1 cellular context compared by ENCODE assay signal in the genomic region with DNA sequence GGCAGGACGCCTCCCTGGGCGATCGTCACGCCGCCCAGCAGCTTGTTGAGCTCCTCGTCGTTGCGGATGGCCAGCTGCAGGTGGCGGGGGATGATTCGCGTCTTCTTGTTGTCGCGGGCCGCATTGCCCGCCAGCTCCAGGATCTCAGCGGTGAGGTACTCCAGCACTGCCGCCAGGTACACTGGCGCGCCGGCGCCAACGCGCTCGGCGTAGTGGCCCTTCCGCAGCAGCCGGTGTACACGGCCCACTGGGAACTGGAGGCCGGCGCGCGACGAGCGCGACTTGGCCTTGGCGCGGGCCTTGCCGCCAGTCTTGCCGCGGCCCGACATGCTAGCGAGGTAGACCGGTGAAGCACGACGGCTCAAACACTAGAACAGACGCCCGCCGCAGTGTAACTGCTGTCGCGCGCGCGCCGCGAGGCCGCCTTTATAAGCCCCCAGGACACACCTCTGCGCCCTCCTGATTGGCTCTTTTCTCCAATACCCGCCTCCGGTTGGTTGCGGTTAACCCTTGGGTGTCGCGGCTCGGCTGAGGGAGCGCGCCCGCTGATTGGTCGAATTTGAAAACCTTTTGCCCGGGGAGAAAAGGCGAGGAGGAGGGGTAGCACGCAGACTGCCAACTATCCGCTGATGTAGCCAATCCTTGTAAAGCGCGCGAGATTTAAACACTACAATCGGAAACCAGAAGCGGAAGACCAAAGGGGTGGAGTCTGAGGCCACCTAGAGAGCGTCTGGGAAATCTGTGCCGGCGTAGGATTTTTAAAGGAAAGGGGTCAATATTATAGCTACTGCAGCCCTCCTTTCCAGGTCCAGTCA.
TF ChIP-seq lines count a peak whose summit lies in the region.

No MANE protein-coding gene starts in this region.

TF ChIP-seq in K562, 482 proteins besides CTCF, POLR2A, EP300 and RAD21 (continued from another document and continues in another):
- TF ChIP-seq CEBPZ (IDR thresholded peaks at IDR 0.05; ENCODE audit: borderline replicate concordance, low read depth, low read length) (no peak), NR4A1 (CRISPR knock-in tag; IDR thresholded peaks at IDR 0.05) (peak; percentile 24; the same call in 1 of the 2 replicates), NR4A1 (tag; IDR thresholded peaks at IDR 0.05) (peak; percentile 58; the same call in 1 of the 2 replicates), GABPB2 (CRISPR knock-in tag; conservative IDR thresholded peaks at IDR 0.05) (no peak), SP1 (CRISPR knock-in tag; IDR thresholded peaks at IDR 0.05) (peak; percentile 99), ZNF217 (CRISPR knock-in tag; IDR thresholded peaks at IDR 0.05) (no peak), ZKSCAN1 (IDR thresholded peaks at IDR 0.05; ENCODE audit: low read depth, low read length) (no peak), ZNF778 (CRISPR knock-in tag; IDR thresholded peaks at IDR 0.05) (no peak), RAD51 (IDR thresholded peaks at IDR 0.05; ENCODE audit: borderline replicate concordance, low read depth) (no peak), HNRNPK (IDR thresholded peaks at IDR 0.05; ENCODE audit: low read depth, low read length, poor library complexity, severe bottlenecking) (no peak), BRD4 (IDR thresholded peaks at IDR 0.05) (no peak), SFPQ (IDR thresholded peaks at IDR 0.05; ENCODE audit: low read depth, low read length) (no peak), ELF1 (tag; IDR thresholded peaks at IDR 0.05) (peak; percentile 87), BACH1 (tag; IDR thresholded peaks at IDR 0.05) (no peak), FIP1L1 (IDR thresholded peaks at IDR 0.05; ENCODE audit: low read depth, low read length, poor library complexity, severe bottlenecking) (peak; percentile 100), ZSCAN29 (IDR thresholded peaks at IDR 0.05) (no peak), HLTF (IDR thresholded peaks at IDR 0.05) (no peak), RHOXF2B (CRISPR knock-in tag; conservative IDR thresholded peaks at IDR 0.05) (no peak; the same call in 1 of the 2 replicates), HMG20B (CRISPR knock-in tag; IDR thresholded peaks at IDR 0.05) (no peak), HES1 (IDR thresholded peaks at IDR 0.05; ENCODE audit: low read depth) (peak; percentile 51; the same call in 1 of the 2 replicates), SREBF1 (IDR thresholded peaks at IDR 0.05; ENCODE audit: borderline replicate concordance, low read depth, low read length) (no peak), L3MBTL2 (IDR thresholded peaks at IDR 0.05) (peak; percentile 81), NR2F6 (CRISPR knock-in tag; IDR thresholded peaks at IDR 0.05) (no peak), SIX5 (IDR thresholded peaks at IDR 0.05; ENCODE audit: borderline replicate concordance in 1 of 2, insufficient read depth in 1 of 2, low read depth in 1 of 2, low read length in 2 of 2) (no peak), HOMEZ (CRISPR knock-in tag; IDR thresholded peaks at IDR 0.05) (no peak), SMARCC2 (IDR thresholded peaks at IDR 0.05; ENCODE audit: low read depth) (no peak; the same call in 1 of the 2 replicates), HDAC2 (IDR thresholded peaks at IDR 0.05) (peak; percentile 75; the same call in 1 of the 2 replicates), TRIM24 (IDR thresholded peaks at IDR 0.05) (no peak), ILK (tag; IDR thresholded peaks at IDR 0.05; ENCODE audit: borderline replicate concordance, low read depth) (no peak), ZFPM2 (CRISPR knock-in tag; IDR thresholded peaks at IDR 0.05) (0 out of 2 replicates have a peak, but pooled peaks have one; percentile 60), TBP (optimal IDR thresholded peaks at IDR 0.05; ENCODE audit: low read depth, low read length) (no peak)
- TF ChIP-seq, protein P1, sequence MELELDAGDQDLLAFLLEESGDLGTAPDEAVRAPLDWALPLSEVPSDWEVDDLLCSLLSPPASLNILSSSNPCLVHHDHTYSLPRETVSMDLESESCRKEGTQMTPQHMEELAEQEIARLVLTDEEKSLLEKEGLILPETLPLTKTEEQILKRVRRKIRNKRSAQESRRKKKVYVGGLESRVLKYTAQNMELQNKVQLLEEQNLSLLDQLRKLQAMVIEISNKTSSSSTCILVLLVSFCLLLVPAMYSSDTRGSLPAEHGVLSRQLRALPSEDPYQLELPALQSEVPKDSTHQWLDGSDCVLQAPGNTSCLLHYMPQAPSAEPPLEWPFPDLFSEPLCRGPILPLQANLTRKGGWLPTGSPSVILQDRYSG (tag; conservative IDR thresholded peaks at IDR 0.05; ENCODE audit: low read depth), result no peak
- TF ChIP-seq, protein P2, sequence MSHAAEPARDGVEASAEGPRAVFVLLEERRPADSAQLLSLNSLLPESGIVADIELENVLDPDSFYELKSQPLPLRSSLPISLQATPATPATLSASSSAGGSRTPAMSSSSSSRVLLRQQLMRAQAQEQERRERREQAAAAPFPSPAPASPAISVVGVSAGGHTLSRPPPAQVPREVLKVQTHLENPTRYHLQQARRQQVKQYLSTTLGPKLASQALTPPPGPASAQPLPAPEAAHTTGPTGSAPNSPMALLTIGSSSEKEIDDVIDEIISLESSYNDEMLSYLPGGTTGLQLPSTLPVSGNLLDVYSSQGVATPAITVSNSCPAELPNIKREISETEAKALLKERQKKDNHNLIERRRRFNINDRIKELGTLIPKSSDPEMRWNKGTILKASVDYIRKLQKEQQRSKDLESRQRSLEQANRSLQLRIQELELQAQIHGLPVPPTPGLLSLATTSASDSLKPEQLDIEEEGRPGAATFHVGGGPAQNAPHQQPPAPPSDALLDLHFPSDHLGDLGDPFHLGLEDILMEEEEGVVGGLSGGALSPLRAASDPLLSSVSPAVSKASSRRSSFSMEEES (CRISPR knock-in tag; IDR thresholded peaks at IDR 0.05), result no peak
- TF ChIP-seq, protein P3, sequence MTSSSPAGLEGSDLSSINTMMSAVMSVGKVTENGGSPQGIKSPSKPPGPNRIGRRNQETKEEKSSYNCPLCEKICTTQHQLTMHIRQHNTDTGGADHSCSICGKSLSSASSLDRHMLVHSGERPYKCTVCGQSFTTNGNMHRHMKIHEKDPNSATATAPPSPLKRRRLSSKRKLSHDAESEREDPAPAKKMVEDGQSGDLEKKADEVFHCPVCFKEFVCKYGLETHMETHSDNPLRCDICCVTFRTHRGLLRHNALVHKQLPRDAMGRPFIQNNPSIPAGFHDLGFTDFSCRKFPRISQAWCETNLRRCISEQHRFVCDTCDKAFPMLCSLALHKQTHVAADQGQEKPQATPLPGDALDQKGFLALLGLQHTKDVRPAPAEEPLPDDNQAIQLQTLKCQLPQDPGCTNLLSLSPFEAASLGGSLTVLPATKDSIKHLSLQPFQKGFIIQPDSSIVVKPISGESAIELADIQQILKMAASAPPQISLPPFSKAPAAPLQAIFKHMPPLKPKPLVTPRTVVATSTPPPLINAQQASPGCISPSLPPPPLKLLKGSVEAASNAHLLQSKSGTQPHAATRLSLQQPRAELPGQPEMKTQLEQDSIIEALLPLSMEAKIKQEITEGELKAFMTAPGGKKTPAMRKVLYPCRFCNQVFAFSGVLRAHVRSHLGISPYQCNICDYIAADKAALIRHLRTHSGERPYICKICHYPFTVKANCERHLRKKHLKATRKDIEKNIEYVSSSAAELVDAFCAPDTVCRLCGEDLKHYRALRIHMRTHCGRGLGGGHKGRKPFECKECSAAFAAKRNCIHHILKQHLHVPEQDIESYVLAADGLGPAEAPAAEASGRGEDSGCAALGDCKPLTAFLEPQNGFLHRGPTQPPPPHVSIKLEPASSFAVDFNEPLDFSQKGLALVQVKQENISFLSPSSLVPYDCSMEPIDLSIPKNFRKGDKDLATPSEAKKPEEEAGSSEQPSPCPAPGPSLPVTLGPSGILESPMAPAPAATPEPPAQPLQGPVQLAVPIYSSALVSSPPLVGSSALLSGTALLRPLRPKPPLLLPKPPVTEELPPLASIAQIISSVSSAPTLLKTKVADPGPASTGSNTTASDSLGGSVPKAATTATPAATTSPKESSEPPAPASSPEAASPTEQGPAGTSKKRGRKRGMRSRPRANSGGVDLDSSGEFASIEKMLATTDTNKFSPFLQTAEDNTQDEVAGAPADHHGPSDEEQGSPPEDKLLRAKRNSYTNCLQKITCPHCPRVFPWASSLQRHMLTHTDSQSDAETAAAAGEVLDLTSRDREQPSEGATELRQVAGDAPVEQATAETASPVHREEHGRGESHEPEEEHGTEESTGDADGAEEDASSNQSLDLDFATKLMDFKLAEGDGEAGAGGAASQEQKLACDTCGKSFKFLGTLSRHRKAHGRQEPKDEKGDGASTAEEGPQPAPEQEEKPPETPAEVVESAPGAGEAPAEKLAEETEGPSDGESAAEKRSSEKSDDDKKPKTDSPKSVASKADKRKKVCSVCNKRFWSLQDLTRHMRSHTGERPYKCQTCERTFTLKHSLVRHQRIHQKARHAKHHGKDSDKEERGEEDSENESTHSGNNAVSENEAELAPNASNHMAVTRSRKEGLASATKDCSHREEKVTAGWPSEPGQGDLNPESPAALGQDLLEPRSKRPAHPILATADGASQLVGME (CRISPR knock-in tag; IDR thresholded peaks at IDR 0.05), result 0 out of 2 replicates have a peak, but pooled peaks have one; percentile 27
